ENCODE assay signal across 10 cellular contexts in the genomic region with DNA sequence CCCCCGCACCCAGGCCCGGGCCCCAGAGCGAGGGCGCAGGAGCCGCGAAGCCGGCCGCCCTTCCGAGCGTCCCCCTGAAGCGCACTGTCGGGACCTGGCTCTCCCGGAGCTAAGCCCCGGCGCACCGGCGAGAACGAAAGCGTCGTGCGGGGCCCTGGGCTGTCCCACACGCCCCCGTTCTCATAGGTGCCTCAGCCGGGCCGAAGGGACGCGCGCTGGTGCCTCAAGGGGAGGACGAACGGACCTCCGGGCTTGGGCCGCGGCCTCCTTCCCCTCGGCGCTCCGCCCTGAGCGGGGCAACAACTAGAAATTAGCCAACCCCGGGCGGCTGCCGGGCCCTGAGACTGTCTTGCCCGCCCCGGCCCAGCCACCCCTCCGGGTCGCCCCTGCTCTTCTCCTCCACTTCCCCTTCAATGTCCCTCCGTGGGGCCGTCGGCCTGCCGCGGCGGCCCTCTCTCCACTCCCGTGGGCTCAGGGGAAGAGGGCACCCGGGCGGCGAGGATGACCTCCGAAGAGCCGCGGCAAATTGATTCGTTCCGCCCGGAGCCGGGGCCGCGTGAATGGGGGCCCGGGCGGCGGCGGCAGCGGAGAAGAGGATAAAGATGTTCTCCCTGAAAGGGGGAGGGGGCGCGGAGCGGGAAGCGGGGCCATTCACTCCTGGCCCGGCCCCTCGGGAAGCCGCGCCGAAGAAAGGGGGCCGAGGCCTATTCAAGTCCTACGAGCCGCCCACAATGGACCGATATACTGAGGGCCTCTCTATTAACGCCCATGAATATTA. TPM values are rescaled to one million over a fixed set of nuclear protein-coding genes. Genes with fewer than 3 reads are reported as not detected.
DNase-seq lines count a peak whose midpoint lies in the region; ATAC-seq and TF ChIP-seq lines count a peak whose summit lies in the region.
"Had no signal": no experiment of that assay in that cellular context is flagged by ENCODE, and none has a peak within 500 bp of the region (broad histone marks: within the 10 kb centered on the region; RNA-seq: fewer than 3 reads in every experiment).

No MANE protein-coding gene starts in this region.

- H3K4me1 Mint-ChIP-seq in T-helper 17 cell: peaks cover 25% of the 10 kb centered on the region

- H3K36me3 Mint-ChIP-seq in T-helper 17 cell (ENCODE audit: low read depth): peaks cover 8% of the 10 kb centered on the region

- peak overlapping the region; percentile 69 for H3K4me3 Mint-ChIP-seq in T-helper 17 cell

- no peak for ATAC-seq in T-helper 17 cell
- ATAC-seq in GM21737 (IDR thresholded peaks at IDR 0.05; ENCODE audit: unreplicated experiment): no peak
- no peak for ATAC-seq in HG02763 (IDR thresholded peaks at IDR 0.05; ENCODE audit: unreplicated experiment)
- ATAC-seq: GM12878 had no signal

- H3K4me3 ChIP-seq in H7 (ENCODE audit: insufficient read depth, low read depth, low read length): peak overlapping the region; percentile 28
- H3K4me3 ChIP-seq in hepatocyte: no peak overlapping the region
- H3K4me3 ChIP-seq in skeletal muscle tissue (ENCODE audit: low read length in 3 of 3): peak overlapping the region in 2 of 3 donors; percentile 49 to 52
- H3K4me3 ChIP-seq: GM12878 had no signal

- no peak overlapping the region for H3K9ac ChIP-seq in skeletal muscle tissue (ENCODE audit: low read depth in 1 of 3, low read length in 3 of 3)

- no peaks in the 10 kb centered on the region for H3K9me2 ChIP-seq in hepatocyte (replicated peaks; ENCODE audit: insufficient read depth)

- peak overlapping the region; percentile 85 for H3K4me2 ChIP-seq in hepatocyte

- H3K4me1 ChIP-seq in hepatocyte (ENCODE audit: insufficient read depth) (peaks cover 23% of the 10 kb centered on the region), skeletal muscle tissue (ENCODE audit: control insufficient read depth in 3 of 3, insufficient read depth in 3 of 3, low read length in 3 of 3) (peaks cover 11 to 25% (median 23%) of the 10 kb centered on the region in 3 donors)

- DNase-seq in H7 (peak; percentile 92), T-helper 17 cell (no peak), hepatocyte (ENCODE audit: low spot score) (no peak), NCI-H446 (lab: John Stamatoyannopoulos, UW) (no peak), kidney glomerular epithelial cell (lab: John Stamatoyannopoulos, UW) (no peak)
- DNase-seq: amniotic stem cell had no signal

- H3K27me3 ChIP-seq in H7 (ENCODE audit: control insufficient read depth, insufficient read depth, low read length) (peaks cover 98% of the 10 kb centered on the region), hepatocyte (peaks cover 96% of the 10 kb centered on the region), skeletal muscle tissue (ENCODE audit: control insufficient read depth in 3 of 3, insufficient read depth in 3 of 3, low read length in 3 of 3) (peaks cover 80 to 91% (median 84%) of the 10 kb centered on the region in 3 donors)

- H3K36me3 ChIP-seq in H7 (replicated peaks; ENCODE audit: control insufficient read depth, insufficient read depth, low read length) (no peaks in the 10 kb centered on the region), hepatocyte (replicated peaks; ENCODE audit: insufficient read depth, low read depth) (no peaks in the 10 kb centered on the region), skeletal muscle tissue (ENCODE audit: control insufficient read depth in 3 of 3, insufficient read depth in 3 of 3, low read length in 3 of 3) (no peaks in the 10 kb centered on the region)

- no peaks in the 10 kb centered on the region for H4K20me1 ChIP-seq in hepatocyte (ENCODE audit: insufficient read depth, poor library complexity, severe bottlenecking)

- peaks cover 60% of the 10 kb centered on the region for H3K27me3 Mint-ChIP-seq in T-helper 17 cell

- H3K27ac ChIP-seq in hepatocyte: no peak overlapping the region
- no peak overlapping the region for H3K27ac ChIP-seq in skeletal muscle tissue (ENCODE audit: low read depth, low read length)

- H3K9me3 ChIP-seq in T-helper 17 cell (ENCODE audit: control insufficient read depth, low read length, poor library complexity, severe bottlenecking) (no peaks in the 10 kb centered on the region), hepatocyte (ENCODE audit: low read depth) (no peaks in the 10 kb centered on the region), skeletal muscle tissue (ENCODE audit: control insufficient read depth in 3 of 3, low read length in 3 of 3) (no peaks in the 10 kb centered on the region)

- no peaks in the 10 kb centered on the region for H3K79me2 ChIP-seq in hepatocyte

- H2AFZ ChIP-seq in hepatocyte: peak overlapping the region; percentile 71

- WGBS in hepatocyte (ENCODE audit: low lambda C conversion rate, missing lambda C conversion rate): 2% methylated on average over 55 of the region's 82 CpGs

- no peak overlapping the region for H3K27ac Mint-ChIP-seq in T-helper 17 cell

- no peak for TF ChIP-seq CTCF in hepatocyte (IDR thresholded peaks at IDR 0.05; ENCODE audit: poor library complexity)

RNA-seq across cellular contexts. Expression of a gene that starts 3.5 kb away (rescaled TPM):
- total RNA-seq in H7 (2014; rRNA removed; shearing (Covaris generic)): 0.11 and 0.31 TPM in 2 replicates
- total RNA-seq in T-helper 17 cell: not detected
- not detected in 2 replicates for total RNA-seq in hepatocyte
- not detected in 2 replicates for polyA plus RNA-seq in hepatocyte
- total RNA-seq in skeletal muscle tissue: not detected
- total RNA-seq: GM12878 had no signal
- polyA plus RNA-seq: GM12878 had no signal

RNA-seq across cellular contexts. Expression of a gene that starts 32.7 kb away (rescaled TPM):
- total RNA-seq in H7 (2014; rRNA removed; shearing (Covaris generic)): 53.1 and 61.9 TPM in 2 replicates
- total RNA-seq in T-helper 17 cell (10 to 100 TPM; 44.0 to 54.3 TPM), hepatocyte (19.5 and 24.3 TPM in 2 replicates), skeletal muscle tissue (27.1 TPM)
- 10.7 and 13.0 TPM in 2 replicates for polyA plus RNA-seq in hepatocyte
